8 cellular contexts compared by ENCODE assay signal in the genomic region with DNA sequence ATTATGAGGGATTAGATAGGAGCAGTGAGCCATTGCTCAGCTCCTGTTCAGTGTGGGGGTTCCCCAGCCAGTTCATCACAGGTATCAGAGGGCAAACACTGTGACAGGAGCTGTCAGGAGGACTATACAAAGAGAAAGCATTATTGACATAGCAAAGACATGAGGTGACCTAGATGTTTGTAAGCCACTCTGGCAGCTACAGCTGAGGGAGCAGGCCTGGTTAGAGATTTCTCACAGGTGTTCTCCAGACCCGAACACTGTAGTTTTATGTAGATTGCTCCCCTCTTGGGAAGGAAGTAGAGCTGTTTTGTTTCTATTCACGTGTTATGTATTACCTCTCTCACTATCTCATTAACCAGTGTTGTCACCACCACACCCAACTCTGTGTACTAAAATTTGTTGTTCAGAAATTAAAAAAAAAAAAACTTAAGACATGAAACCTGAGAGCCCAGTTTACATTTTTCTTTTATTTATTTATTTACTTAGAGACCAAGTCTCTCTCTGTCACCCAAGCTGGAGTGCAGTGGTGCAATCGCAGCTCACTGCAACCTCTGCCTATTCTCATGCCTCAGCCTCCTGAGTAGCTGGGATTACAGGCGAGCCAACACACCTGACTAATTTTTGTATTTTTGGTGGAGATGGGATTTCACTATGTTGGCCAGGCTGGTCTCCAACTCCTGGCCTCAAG.
A peak's percentile ranks its signal among the peaks of the same experiment; 100 is the strongest.
DNase-seq lines count a peak whose midpoint lies in the region; ATAC-seq, FAIRE-seq and TF ChIP-seq lines count a peak whose summit lies in the region.

No MANE protein-coding gene starts in this region.

- no peak overlapping the region for H3K4me3 ChIP-seq in pancreas

- WGBS in pancreas, 2 donors = 33 to 36% methylated on average over 4 of the region's 4 CpGs

- FAIRE-seq in pancreas (lab: Jason Lieb, UNC) (no peak), HTR-8/SVneo (lab: Jason Lieb, UNC) (no peak)

- H3K27ac Mint-ChIP-seq in activated naive CD4-positive, alpha-beta T cell treated with anti-CD3 and anti-CD28 coated beads, Interleukin-2, amount 50 U/mL, for 24 hours = peak overlapping the region; percentile 73

- H3K27me3 Mint-ChIP-seq in activated naive CD4-positive, alpha-beta T cell treated with anti-CD3 and anti-CD28 coated beads, Interleukin-2, amount 50 U/mL, for 24 hours = no peaks in the 10 kb centered on the region

- H3K4me1 Mint-ChIP-seq in activated naive CD4-positive, alpha-beta T cell treated with anti-CD3 and anti-CD28 coated beads, Interleukin-2, amount 50 U/mL, for 24 hours = peaks cover 62% of the 10 kb centered on the region

- no peaks in the 10 kb centered on the region for H3K9me3 Mint-ChIP-seq in activated naive CD4-positive, alpha-beta T cell treated with anti-CD3 and anti-CD28 coated beads, Interleukin-2, amount 50 U/mL, for 24 hours

- H3K36me3 Mint-ChIP-seq in activated naive CD4-positive, alpha-beta T cell treated with anti-CD3 and anti-CD28 coated beads, Interleukin-2, amount 50 U/mL, for 24 hours = peaks cover 2% of the 10 kb centered on the region

- H3K4me3 Mint-ChIP-seq in activated naive CD4-positive, alpha-beta T cell treated with anti-CD3 and anti-CD28 coated beads, Interleukin-2, amount 50 U/mL, for 24 hours = peak overlapping the region; percentile 16

- no peaks in the 10 kb centered on the region for H3K9me3 ChIP-seq in pancreas

- intact Hi-C loops in pancreas (cut with DNase I) = loop anchor here in 1 of 3 donors (10.0 kb wide), 1 partner anchor 227 kb away; no protein-coding TSS in a partner anchor

- H3K27ac ChIP-seq in pancreas = peak overlapping the region in 2 of 4 donors; percentile 22 to 47

- peak; percentile 87 for ATAC-seq in GM18511 (IDR thresholded peaks at IDR 0.05; ENCODE audit: unreplicated experiment)
- peak; percentile 77 for ATAC-seq in HG02763 (IDR thresholded peaks at IDR 0.05; ENCODE audit: unreplicated experiment)
- peak; percentile 56 to 82 (median 80) for ATAC-seq in pancreas

- no peaks in the 10 kb centered on the region for H3K36me3 ChIP-seq in pancreas

- DNase-seq in NCI-H526 treated with DMSO at 0.1 percent for 48 hours (lab: John Stamatoyannopoulos, UW) (peak; percentile 39), pancreas (no peak), midbrain (lab: John Stamatoyannopoulos, UW) (no peak), A172 (ENCODE audit: low spot score) (no peak), HTR-8/SVneo (ENCODE audit: insufficient read length, low spot score) (no peak)

- no peak for TF ChIP-seq CTCF in pancreas (IDR thresholded peaks at IDR 0.05)

- no peaks in the 10 kb centered on the region for H3K27me3 ChIP-seq in pancreas

- H3K4me1 ChIP-seq in pancreas = peaks cover 0 to 15% (median 12%) of the 10 kb centered on the region in 3 donors
